30 cellular contexts compared by ENCODE assay signal in genomic region chr6:56102216-56102615, GRCh38.
"Had no signal": no experiment of that assay in that cellular context is flagged by ENCODE, and none has a peak within 500 bp of the region (broad histone marks: within the 10 kb centered on the region; RNA-seq: fewer than 3 reads in every experiment).

No MANE protein-coding gene starts in this region.

- H3K4me3 Mint-ChIP-seq: activated naive CD8-positive, alpha-beta T cell; brain; effector memory CD8-positive, alpha-beta T cell; natural killer cell treated with Interleukin-12 subunit alpha and Interleukin-12 subunit beta and Interleukin-15 and Interleukin-18, amount 100 ng/mL, for 72 hours had no signal

- H3K36me3 ChIP-seq: adrenal gland, ascending aorta, gastrocnemius medialis, pancreas, right atrium auricular region, transverse colon had no signal

- H3K4me1 ChIP-seq: adrenal gland, gastrocnemius medialis, pancreas, psoas muscle, right atrium auricular region, testis, transverse colon had no signal

- ATAC-seq: effector memory CD8-positive, alpha-beta T cell; esophagus mucosa; gastrocnemius medialis; left cardiac atrium; left ventricle myocardium superior; mucosa of descending colon; natural killer cell treated with Interleukin-12 subunit alpha and Interleukin-12 subunit beta and Interleukin-15 and Interleukin-18, amount 100 ng/mL, for 72 hours; pancreas; psoas muscle; stimulated activated naive CD8-positive, alpha-beta T cell treated with anti-CD3 and anti-CD28 coated beads, Interleukin-15, Interleukin-2, amounts not matched to agents 100 U/mL and 50 U/mL, for 24 hours had no signal

- H3K27me3 ChIP-seq: adrenal gland, ascending aorta, gastrocnemius medialis, pancreas, right atrium auricular region, testis, transverse colon had no signal

- H3K27me3 Mint-ChIP-seq: activated naive CD8-positive, alpha-beta T cell; brain; effector memory CD8-positive, alpha-beta T cell; natural killer cell treated with Interleukin-12 subunit alpha and Interleukin-12 subunit beta and Interleukin-15 and Interleukin-18, amount 100 ng/mL, for 72 hours had no signal

- H3K36me3 Mint-ChIP-seq: activated naive CD8-positive, alpha-beta T cell had no signal

- H3K4me1 Mint-ChIP-seq: brain had no signal

- DNase-seq: activated CD4-positive, alpha-beta T cell treated with anti-CD3 and anti-CD28 coated beads for 4 hours; activated CD4-positive, alpha-beta T cell treated with anti-CD3 and anti-CD28 coated beads, Interleukin-2, amount 50 U/mL, for 4 hours; activated effector memory CD4-positive, alpha-beta T cell treated with Interleukin-2 at 50 U/mL for 16 hours; activated naive CD4-positive, alpha-beta T cell treated with Interleukin-2 at 50 U/mL for 16 hours; adrenal gland; caudate nucleus; cortex of kidney; effector memory CD8-positive, alpha-beta T cell; gastrocnemius medialis; hippocampal formation; left cardiac atrium; left ventricle myocardium superior; mucosa of descending colon; pancreas; psoas muscle; stimulated activated CD4-positive, alpha-beta T cell treated with anti-CD3 and anti-CD28 coated beads, Interleukin-4, amount 100 ng/mL, for 1 hour; stimulated activated naive CD8-positive, alpha-beta T cell treated with anti-CD3 and anti-CD28 coated beads, Interleukin-15, Interleukin-2, amounts not matched to agents 100 U/mL and 50 U/mL, for 24 hours; T-helper 1 cell; testis; transverse colon had no signal

- H3K9me3 ChIP-seq: adrenal gland, ascending aorta, gastrocnemius medialis, mucosa of descending colon, pancreas, psoas muscle, right atrium auricular region, testis, transverse colon had no signal

- H3K4me3 ChIP-seq: adrenal gland, ascending aorta, gastrocnemius medialis, mucosa of descending colon, pancreas, psoas muscle, right atrium auricular region, testis, transverse colon had no signal

- H3K27ac Mint-ChIP-seq: activated naive CD8-positive, alpha-beta T cell; brain; effector memory CD8-positive, alpha-beta T cell; natural killer cell treated with Interleukin-12 subunit alpha and Interleukin-12 subunit beta and Interleukin-15 and Interleukin-18, amount 100 ng/mL, for 72 hours had no signal

- FAIRE-seq: endothelial cell of umbilical vein, keratinocyte, TTC549 had no signal

- H3K27ac ChIP-seq: adrenal gland, gastrocnemius medialis, pancreas, psoas muscle, right atrium auricular region, transverse colon, VCaP had no signal
